Comparison of ENCODE assay signal across 8 cellular contexts in the genomic region with DNA sequence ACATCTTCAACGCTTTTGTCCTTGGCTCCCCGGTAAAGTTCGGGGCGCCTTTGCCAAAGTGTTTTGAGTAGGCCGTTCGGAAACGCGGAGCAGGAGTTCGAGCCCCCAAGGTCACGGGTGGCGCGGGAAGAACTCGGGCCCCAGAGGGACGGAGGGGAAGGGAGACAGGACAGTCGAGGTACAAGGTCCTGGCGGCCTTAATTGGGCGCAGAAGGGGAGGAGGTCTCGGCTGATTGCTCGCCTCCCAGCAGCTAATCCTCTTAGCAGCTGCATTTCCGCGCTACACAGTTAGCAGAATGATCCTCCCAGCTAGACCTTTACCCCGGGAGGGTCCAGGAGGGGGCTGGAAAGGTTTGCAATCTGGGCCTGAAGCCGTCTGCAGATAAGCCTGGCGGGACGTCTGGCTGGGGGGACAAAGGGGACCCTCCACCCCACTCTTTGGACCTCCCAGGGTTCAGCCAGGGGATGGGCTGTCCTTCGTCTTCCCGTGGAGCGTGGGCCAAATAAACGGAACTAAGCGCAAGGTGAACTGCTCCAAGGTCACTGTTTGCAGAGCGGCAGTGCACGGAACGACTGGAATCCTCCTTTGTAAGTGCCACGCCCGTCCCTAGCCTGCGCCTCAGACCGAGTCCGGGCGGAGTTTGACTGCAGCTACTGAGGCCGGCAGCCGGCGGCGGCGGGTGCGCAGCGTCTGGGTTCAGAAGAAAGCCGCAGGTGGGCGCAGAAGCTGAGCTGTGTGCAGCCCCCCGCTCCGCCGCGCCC. TPM values are rescaled to one million over a fixed set of nuclear protein-coding genes. Genes with fewer than 3 reads are reported as not detected.
DNase-seq lines count a peak whose midpoint lies in the region; ATAC-seq and TF ChIP-seq lines count a peak whose summit lies in the region.

No MANE protein-coding gene starts in this region.

- no peaks in the 10 kb centered on the region for H3K9me3 Mint-ChIP-seq in activated CD4-positive, alpha-beta memory T cell treated with anti-CD3 and anti-CD28 coated beads, Interleukin-2, amount 10 ng/mL, durations not matched to agents 7 days and 5 days
- no peaks in the 10 kb centered on the region for H3K9me3 Mint-ChIP-seq in stimulated activated naive B cell treated with anti-CD40 and anti-IgM and Interleukin-4, amounts not matched to agents 10 μg/mL and 1 μg/mL and 100 μg/mL, for 72 hours

- CTCF ChIA-PET in activated CD4-positive, alpha-beta memory T cell treated with anti-CD3 and anti-CD28 coated beads, Interleukin-2, amount 10 ng/mL, durations not matched to agents 7 days and 5 days (lab: Charles Lee) = interaction anchor here (1.1 to 2.1 kb wide), 3 partner anchors 9 to 613 kb away, joined by 3 to 8 read pairs (median 3); no protein-coding TSS in a partner anchor

- no peak overlapping the region for H3K9ac ChIP-seq in iPS-15b (ENCODE audit: low read depth, low read length)

- DNase-seq in activated CD4-positive, alpha-beta T cell treated with anti-CD3 and anti-CD28 coated beads for 48 hours = peak; percentile 55
- no peak for DNase-seq in activated CD4-positive, alpha-beta T cell treated with anti-CD3 and anti-CD28 coated beads, Interleukin-2, amount 50 U/mL, for 4 hours
- DNase-seq in activated CD4-positive, alpha-beta memory T cell treated with anti-CD3 and anti-CD28 coated beads, Interleukin-2, amount 10 ng/mL, durations not matched to agents 7 days and 5 days = peak; percentile 34
- no peak for DNase-seq in stimulated activated naive B cell treated with anti-CD40 and anti-IgM and Interleukin-4, amounts not matched to agents 10 μg/mL and 1 μg/mL and 100 μg/mL, for 72 hours
- DNase-seq in NCI-H1694 (lab: John Stamatoyannopoulos, UW) (no peak), sigmoid colon (no peak)

- H3K4me3 Mint-ChIP-seq in activated CD4-positive, alpha-beta memory T cell treated with anti-CD3 and anti-CD28 coated beads, Interleukin-2, amount 10 ng/mL, durations not matched to agents 7 days and 5 days = peak overlapping the region; percentile 79
- H3K4me3 Mint-ChIP-seq in stimulated activated naive B cell treated with anti-CD40 and anti-IgM and Interleukin-4, amounts not matched to agents 10 μg/mL and 1 μg/mL and 100 μg/mL, for 72 hours = peak overlapping the region; percentile 86 to 95

- H3K4me1 Mint-ChIP-seq in activated CD4-positive, alpha-beta memory T cell treated with anti-CD3 and anti-CD28 coated beads, Interleukin-2, amount 10 ng/mL, durations not matched to agents 7 days and 5 days = peaks cover 40% of the 10 kb centered on the region
- H3K4me1 Mint-ChIP-seq in stimulated activated naive B cell treated with anti-CD40 and anti-IgM and Interleukin-4, amounts not matched to agents 10 μg/mL and 1 μg/mL and 100 μg/mL, for 72 hours = peaks cover 23 to 36% of the 10 kb centered on the region in 2 donors

- no peak for TF ChIP-seq POLR2A in sigmoid colon (IDR thresholded peaks at IDR 0.05)

- 3 to 4% methylated on average over 52 of the region's 52 CpGs for WGBS in sigmoid colon, 2 donors

- TF ChIP-seq EP300 in sigmoid colon (IDR thresholded peaks at IDR 0.05) = no peak

- H3K4me1 ChIP-seq in iPS-15b (ENCODE audit: control insufficient read depth, insufficient read depth, low read length) (peaks cover 36% of the 10 kb centered on the region), sigmoid colon (peaks cover 0 to 31% (median 24%) of the 10 kb centered on the region in 4 donors)

- H3K27me3 ChIP-seq in iPS-15b (ENCODE audit: control insufficient read depth, insufficient read depth, low read length) (peaks cover 99% of the 10 kb centered on the region), sigmoid colon (peaks cover 22 to 78% (median 49%) of the 10 kb centered on the region in 3 donors)

- POLR2A ChIA-PET in activated CD4-positive, alpha-beta memory T cell treated with anti-CD3 and anti-CD28 coated beads, Interleukin-2, amount 10 ng/mL, durations not matched to agents 7 days and 5 days (lab: Charles Lee) = interaction anchor here (1.4 kb wide), 1 partner anchor 634 kb away, joined by 3 read pairs; the partner anchor contains the start of genes AZI2 and ZCWPW2

- H3K27ac ChIP-seq in sigmoid colon = no peak overlapping the region

- H3K4me3 ChIP-seq in iPS-15b (ENCODE audit: low read depth, low read length) (peak overlapping the region; percentile 43), sigmoid colon (no peak overlapping the region)

- peaks cover 16% of the 10 kb centered on the region for H3K36me3 Mint-ChIP-seq in activated CD4-positive, alpha-beta memory T cell treated with anti-CD3 and anti-CD28 coated beads, Interleukin-2, amount 10 ng/mL, durations not matched to agents 7 days and 5 days (ENCODE audit: low read depth)
- H3K36me3 Mint-ChIP-seq in stimulated activated naive B cell treated with anti-CD40 and anti-IgM and Interleukin-4, amounts not matched to agents 10 μg/mL and 1 μg/mL and 100 μg/mL, for 72 hours = peaks cover 0 to 5% of the 10 kb centered on the region in 2 donors

- ATAC-seq in stimulated activated naive B cell treated with anti-CD40 and anti-IgM and Interleukin-4, amounts not matched to agents 10 μg/mL and 1 μg/mL and 100 μg/mL, for 72 hours (replicated peaks) = peak in 1 of 2 donors; percentile 19
- ATAC-seq in GM21619 (IDR thresholded peaks at IDR 0.05; ENCODE audit: unreplicated experiment) = no peak

- H3K27me3 Mint-ChIP-seq in activated CD4-positive, alpha-beta memory T cell treated with anti-CD3 and anti-CD28 coated beads, Interleukin-2, amount 10 ng/mL, durations not matched to agents 7 days and 5 days = peaks cover 59% of the 10 kb centered on the region
- H3K27me3 Mint-ChIP-seq in stimulated activated naive B cell treated with anti-CD40 and anti-IgM and Interleukin-4, amounts not matched to agents 10 μg/mL and 1 μg/mL and 100 μg/mL, for 72 hours = peaks cover 82 to 94% of the 10 kb centered on the region in 2 donors

- intact Hi-C loops in sigmoid colon (cut with DNase I) = loop anchor here (5.0 kb wide), 1 partner anchor 527 kb away; the partner anchor contains the start of gene CMC1

- no peak for TF ChIP-seq CTCF in sigmoid colon (IDR thresholded peaks at IDR 0.05)

- H3K27ac Mint-ChIP-seq in activated CD4-positive, alpha-beta memory T cell treated with anti-CD3 and anti-CD28 coated beads, Interleukin-2, amount 10 ng/mL, durations not matched to agents 7 days and 5 days = peak overlapping the region; percentile 54
- H3K27ac Mint-ChIP-seq in stimulated activated naive B cell treated with anti-CD40 and anti-IgM and Interleukin-4, amounts not matched to agents 10 μg/mL and 1 μg/mL and 100 μg/mL, for 72 hours = peak overlapping the region; percentile 37

- H3K36me3 ChIP-seq in iPS-15b (ENCODE audit: control insufficient read depth, insufficient read depth, low read length) = no peaks in the 10 kb centered on the region
- no peaks in the 10 kb centered on the region for H3K36me3 ChIP-seq in sigmoid colon

- H3K9me3 ChIP-seq in iPS-15b (ENCODE audit: control insufficient read depth, insufficient read depth, low read length) (no peaks in the 10 kb centered on the region), sigmoid colon (no peaks in the 10 kb centered on the region)

RNA-seq across cellular contexts. Expression of gene EOMES, which starts 7.2 kb away (rescaled TPM):
- 1 to 10 TPM; 4.6 to 5.6 TPM for total RNA-seq in activated CD4-positive, alpha-beta memory T cell treated with anti-CD3 and anti-CD28 coated beads, Interleukin-2, amount 10 ng/mL, durations not matched to agents 7 days and 5 days
- not detected for total RNA-seq in sigmoid colon
- under 1 TPM in 2 of 3 donors, not detected in 1; 0.23 to 0.67 TPM for polyA plus RNA-seq in sigmoid colon

Comparison
In these comparisons a context has a peak if more than half of its experiments do, and no peak if none do; other contexts are left out.
1. DNase-seq: peak in activated CD4-positive, alpha-beta T cell treated with anti-CD3 and anti-CD28 coated beads for 48 hours (single experiment) and activated CD4-positive, alpha-beta memory T cell treated with anti-CD3 and anti-CD28 coated beads, Interleukin-2, amount 10 ng/mL, durations not matched to agents 7 days and 5 days (single experiment); none in activated CD4-positive, alpha-beta T cell treated with anti-CD3 and anti-CD28 coated beads, Interleukin-2, amount 50 U/mL, for 4 hours (0 of 2), stimulated activated naive B cell treated with anti-CD40 and anti-IgM and Interleukin-4, amounts not matched to agents 10 μg/mL and 1 μg/mL and 100 μg/mL, for 72 hours (single experiment), NCI-H1694 (single experiment) and sigmoid colon (single experiment).
2. RNA of gene EOMES, which starts 7.2 kb away (total RNA-seq): 4.6 to 5.6 TPM in activated CD4-positive, alpha-beta memory T cell treated with anti-CD3 and anti-CD28 coated beads, Interleukin-2, amount 10 ng/mL, durations not matched to agents 7 days and 5 days; not detected in sigmoid colon; every median in the first group is over 4 times any median in the second.